20 cellular contexts compared by ENCODE assay signal in the genomic region with DNA sequence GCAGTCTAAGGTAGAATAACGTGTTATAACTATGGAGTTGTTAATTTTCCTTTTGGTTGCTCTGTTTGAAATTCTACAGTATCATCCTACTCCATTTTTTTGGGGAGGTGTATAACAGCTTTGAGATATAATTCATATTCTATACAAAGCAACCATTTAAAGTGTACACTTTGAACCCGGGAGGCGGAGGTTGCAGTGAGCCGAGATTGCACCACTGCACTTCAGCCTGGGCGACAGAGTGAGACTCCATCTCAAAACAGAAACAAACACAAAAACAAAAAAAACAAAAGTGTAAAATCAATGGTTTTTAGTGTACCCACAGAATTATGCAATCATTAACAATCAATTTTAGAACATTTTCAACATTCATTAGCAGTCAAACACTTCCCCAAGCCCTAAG.
"Had no signal": no experiment of that assay in that cellular context is flagged by ENCODE, and none has a peak within 500 bp of the region (broad histone marks: within the 10 kb centered on the region; RNA-seq: fewer than 3 reads in every experiment).

No MANE protein-coding gene starts in this region.

- H3K27me3 ChIP-seq: suprapubic skin had no signal

- H3K9me3 ChIP-seq: left ventricle myocardium inferior, lower lobe of right lung, suprapubic skin had no signal

- H3K4me3 ChIP-seq: left ventricle myocardium inferior, lower lobe of right lung, smooth muscle cell, suprapubic skin had no signal

- ATAC-seq: effector memory CD8-positive, alpha-beta T cell; left cardiac atrium; lower lobe of right lung; naive thymus-derived CD8-positive, alpha-beta T cell; sciatic nerve; stimulated activated naive CD8-positive, alpha-beta T cell treated with anti-CD3 and anti-CD28 coated beads, Interleukin-15, amount 100 ng/mL, for 72 hours had no signal

- H3K27ac ChIP-seq: left ventricle myocardium inferior, lower lobe of right lung, parathyroid adenoma, suprapubic skin had no signal

- DNase-seq: cortex of kidney; effector memory CD8-positive, alpha-beta T cell; head of caudate nucleus; left cardiac atrium; left ventricle myocardium inferior; lower lobe of right lung; naive thymus-derived CD8-positive, alpha-beta T cell; stimulated activated CD4-positive, alpha-beta T cell treated with anti-CD3 and anti-CD28 coated beads, Interleukin-12 subunit alpha, Interleukin-12 subunit beta, amount 100 ng/mL, for 4 hours; stimulated activated CD4-positive, alpha-beta T cell treated with anti-CD3 and anti-CD28 coated beads, Interleukin-1b, Interleukin-23, amount 100 ng/mL, for 48 hours; stimulated activated CD4-positive, alpha-beta T cell treated with anti-CD3 and anti-CD28 coated beads, Interleukin-4, amount 100 ng/mL, for 1 hour; stimulated activated CD8-positive, alpha-beta memory T cell treated with anti-CD3 and anti-CD28 coated beads, Interleukin-4, amount 100 ng/mL, for 48 hours; stimulated activated naive CD4-positive, alpha-beta T cell; stimulated activated naive CD8-positive, alpha-beta T cell treated with anti-CD3 and anti-CD28 coated beads, Interleukin-15, amount 100 ng/mL, for 72 hours; trophoblast cell had no signal

- H3K4me3 Mint-ChIP-seq: effector memory CD8-positive, alpha-beta T cell; naive thymus-derived CD8-positive, alpha-beta T cell; neural crest cell; stimulated activated naive CD8-positive, alpha-beta T cell treated with anti-CD3 and anti-CD28 coated beads, Interleukin-15, amount 100 ng/mL, for 72 hours had no signal

- H3K27ac Mint-ChIP-seq: effector memory CD8-positive, alpha-beta T cell; progenitor cell of endocrine pancreas; stimulated activated naive CD8-positive, alpha-beta T cell treated with anti-CD3 and anti-CD28 coated beads, Interleukin-15, amount 100 ng/mL, for 72 hours had no signal

- H3K27me3 Mint-ChIP-seq: effector memory CD8-positive, alpha-beta T cell; naive thymus-derived CD8-positive, alpha-beta T cell; progenitor cell of endocrine pancreas; stimulated activated naive CD8-positive, alpha-beta T cell treated with anti-CD3 and anti-CD28 coated beads, Interleukin-15, amount 100 ng/mL, for 72 hours had no signal

- H3K9me3 Mint-ChIP-seq: effector memory CD8-positive, alpha-beta T cell; naive thymus-derived CD8-positive, alpha-beta T cell; neural crest cell; stimulated activated naive CD8-positive, alpha-beta T cell treated with anti-CD3 and anti-CD28 coated beads, Interleukin-15, amount 100 ng/mL, for 72 hours had no signal

- H3K4me1 ChIP-seq: lower lobe of right lung, parathyroid adenoma, suprapubic skin had no signal
